8 cellular contexts compared by ENCODE assay signal in genomic region chr17:17752822-17753448, GRCh38.
DNase-seq lines count a peak whose midpoint lies in the region; ATAC-seq, FAIRE-seq and TF ChIP-seq lines count a peak whose summit lies in the region.

No MANE protein-coding gene starts in this region.

- no peaks in the 10 kb centered on the region for H3K27me3 ChIP-seq in cardiac muscle cell
- no peaks in the 10 kb centered on the region for H3K27me3 ChIP-seq in breast epithelium

- H3K4me1 ChIP-seq in cardiac muscle cell (ENCODE audit: low read depth) (peaks cover 42% of the 10 kb centered on the region), breast epithelium (peaks cover 0 to 16% of the 10 kb centered on the region in 2 donors), urinary bladder (ENCODE audit: insufficient read depth) (no peaks in the 10 kb centered on the region)

- H3K36me3 ChIP-seq in cardiac muscle cell = no peaks in the 10 kb centered on the region
- H3K36me3 ChIP-seq in breast epithelium = no peaks in the 10 kb centered on the region
- H3K36me3 ChIP-seq in urinary bladder (ENCODE audit: insufficient read depth) = no peaks in the 10 kb centered on the region

- peak overlapping the region; percentile 70 for H3K27ac ChIP-seq in cardiac muscle cell
- peak overlapping the region; percentile 83 to 89 for H3K27ac ChIP-seq in breast epithelium
- H3K27ac ChIP-seq in urinary bladder (ENCODE audit: low read depth) = peak overlapping the region; percentile 70

- WGBS in urinary bladder = 53% methylated on average over 11 of the region's 11 CpGs

- H3K36me3 Mint-ChIP-seq in memory B cell = no peaks in the 10 kb centered on the region

- no peaks in the 10 kb centered on the region for H3K9me3 Mint-ChIP-seq in memory B cell

- no peaks in the 10 kb centered on the region for H3K27me3 Mint-ChIP-seq in memory B cell

- peak overlapping the region; percentile 95 for H3K4me3 Mint-ChIP-seq in memory B cell

- no peak for ATAC-seq in Right ventricle myocardium inferior
- ATAC-seq in memory B cell (ENCODE audit: low read depth) = no peak

- TF ChIP-seq CTCF in cardiac muscle cell (IDR thresholded peaks at IDR 0.05; ENCODE audit: low read depth, low read length) (no peak), breast epithelium (IDR thresholded peaks at IDR 0.05) (no peak)

- H3K9me3 ChIP-seq in cardiac muscle cell (ENCODE audit: low read depth) (no peaks in the 10 kb centered on the region), breast epithelium (no peaks in the 10 kb centered on the region)

- DNase-seq in cardiac muscle cell (ENCODE audit: low read depth in 1 of 2, low spot score in 1 of 2) (no peak), Right ventricle myocardium inferior (ENCODE audit: missing footprints) (no peak), breast epithelium (ENCODE audit: low spot score in 2 of 2) (peak in 1 of 2 donors; percentile 72), memory B cell (ENCODE audit: low spot score in 2 of 2) (no peak), OCI-M1 (lab: John Stamatoyannopoulos, UW) (no peak), HTR-8/SVneo (ENCODE audit: insufficient read length, low spot score) (no peak), SW480 (ENCODE audit: low spot score) (no peak)

- TF ChIP-seq POLR2A in breast epithelium (IDR thresholded peaks at IDR 0.05) = no peak

- peaks cover 59% of the 10 kb centered on the region for H3K4me1 Mint-ChIP-seq in memory B cell

- H3K4me3 ChIP-seq in cardiac muscle cell (no peak overlapping the region), breast epithelium (peak overlapping the region; percentile 47 to 69 (median 58)), urinary bladder (ENCODE audit: low read depth, low read length) (no peak overlapping the region)

- H3K27ac Mint-ChIP-seq in memory B cell = peak overlapping the region; percentile 95

- intact Hi-C loops in Right ventricle myocardium inferior (cut with DNase I) = loop anchor here (2.0 kb wide), 2 partner anchors 30 to 70 kb away; no protein-coding TSS in a partner anchor
- intact Hi-C loops in breast epithelium (cut with DNase I; ENCODE audit: low total_unique reads) = no loop called here

- FAIRE-seq in HTR-8/SVneo (lab: Jason Lieb, UNC) = no peak

Comparison
In these comparisons a context has a peak if more than half of its experiments do, and no peak if none do; other contexts are left out.
1. H3K4me3 ChIP-seq: peak in breast epithelium (3 of 3); none in cardiac muscle cell (single experiment) and urinary bladder (single experiment).
2. Peak in every context shown above with its lines, with median percentiles within 50 percentile points of each other: H3K27ac ChIP-seq.